Comparison of ENCODE assay signal across 19 cellular contexts in genomic region chr12:94042321-94042720, GRCh38.
DNase-seq lines count a peak whose midpoint lies in the region; ATAC-seq and TF ChIP-seq lines count a peak whose summit lies in the region.
"Had no signal": no experiment of that assay in that cellular context is flagged by ENCODE, and none has a peak within 500 bp of the region (broad histone marks: within the 10 kb centered on the region; RNA-seq: fewer than 3 reads in every experiment).

No MANE protein-coding gene starts in this region.

- TF ChIP-seq CTCF in right atrium auricular region (IDR thresholded peaks at IDR 0.05) = no peak

- peaks cover 8% of the 10 kb centered on the region for H3K9me3 Mint-ChIP-seq in activated CD4-positive, alpha-beta T cell treated with anti-CD3 and anti-CD28 coated beads, Interleukin-2, amount 10 ng/mL, durations not matched to agents 7 days and 5 days
- H3K9me3 Mint-ChIP-seq in natural killer cell treated with Interleukin-12 subunit alpha and Interleukin-12 subunit beta and Interleukin-15 and Interleukin-18, amount 100 ng/mL, for 72 hours = no peaks in the 10 kb centered on the region

- H3K4me3 Mint-ChIP-seq in activated CD4-positive, alpha-beta T cell treated with anti-CD3 and anti-CD28 coated beads, Interleukin-2, amount 10 ng/mL, durations not matched to agents 7 days and 5 days = no peak overlapping the region
- no peak overlapping the region for H3K4me3 Mint-ChIP-seq in natural killer cell treated with Interleukin-12 subunit alpha and Interleukin-12 subunit beta and Interleukin-15 and Interleukin-18, amount 100 ng/mL, for 72 hours
- H3K4me3 Mint-ChIP-seq: CD4-positive, alpha-beta memory T cell had no signal

- peak overlapping the region; percentile 38 for H2AFZ ChIP-seq in neuron (ENCODE audit: low read depth, low read length)

- H3K36me3 ChIP-seq in HUES48 (ENCODE audit: control insufficient read depth, insufficient read depth, low read length) = no peaks in the 10 kb centered on the region
- no peaks in the 10 kb centered on the region for H3K36me3 ChIP-seq in ectodermal cell (ENCODE audit: control insufficient read depth, insufficient read depth, low read length)
- no peaks in the 10 kb centered on the region for H3K36me3 ChIP-seq in right atrium auricular region
- H3K36me3 ChIP-seq in neuron (ENCODE audit: insufficient read depth, low read length) = no peaks in the 10 kb centered on the region
- H3K36me3 ChIP-seq: BE2C, MG63 had no signal

- H3K9me3 ChIP-seq in HUES48 (ENCODE audit: control insufficient read depth, insufficient read depth, low read length) (no peaks in the 10 kb centered on the region), ectodermal cell (ENCODE audit: control insufficient read depth, low read length) (no peaks in the 10 kb centered on the region), right atrium auricular region (peaks cover 0 to 11% of the 10 kb centered on the region in 2 donors), neuron (ENCODE audit: low read length) (no peaks in the 10 kb centered on the region)
- H3K9me3 ChIP-seq: BE2C had no signal

- no peaks in the 10 kb centered on the region for H3K27me3 Mint-ChIP-seq in activated CD4-positive, alpha-beta T cell treated with anti-CD3 and anti-CD28 coated beads, Interleukin-2, amount 10 ng/mL, durations not matched to agents 7 days and 5 days
- H3K27me3 Mint-ChIP-seq in natural killer cell treated with Interleukin-12 subunit alpha and Interleukin-12 subunit beta and Interleukin-15 and Interleukin-18, amount 100 ng/mL, for 72 hours = peaks cover 3 to 8% of the 10 kb centered on the region in 2 donors

- DNase-seq in right atrium auricular region (ENCODE audit: low spot score) (no peak), NCI-H187 (lab: John Stamatoyannopoulos, UW) (no peak)
- DNase-seq in activated CD4-positive, alpha-beta T cell treated with anti-CD3 and anti-CD28 coated beads, Interleukin-2, amount 10 ng/mL, durations not matched to agents 7 days and 5 days = no peak
- no peak for DNase-seq in natural killer cell treated with Interleukin-12 subunit alpha and Interleukin-12 subunit beta and Interleukin-15 and Interleukin-18, amount 100 ng/mL, for 72 hours (ENCODE audit: low spot score)
- DNase-seq: CD4-positive, alpha-beta memory T cell; H7; IMR-90; Karpas-422; MG63; NCI-H1092 treated with DMSO at 0.1 percent for 48 hours; NCI-H1694; NCI-H2107; NCI-H2227 treated with DMSO at 0.1 percent for 48 hours; NCI-H524 treated with DMSO at 0.1 percent for 48 hours; SIG-M5 had no signal

- peaks cover 1% of the 10 kb centered on the region for H3K4me1 Mint-ChIP-seq in activated CD4-positive, alpha-beta T cell treated with anti-CD3 and anti-CD28 coated beads, Interleukin-2, amount 10 ng/mL, durations not matched to agents 7 days and 5 days
- H3K4me1 Mint-ChIP-seq in natural killer cell treated with Interleukin-12 subunit alpha and Interleukin-12 subunit beta and Interleukin-15 and Interleukin-18, amount 100 ng/mL, for 72 hours (ENCODE audit: low read depth in 2 of 2) = no peaks in the 10 kb centered on the region
- H3K4me1 Mint-ChIP-seq: CD4-positive, alpha-beta memory T cell had no signal

- peak overlapping the region; percentile 48 for H3K27ac ChIP-seq in HUES48 (ENCODE audit: low read depth, low read length)
- H3K27ac ChIP-seq in ectodermal cell (ENCODE audit: insufficient read depth, low read depth, low read length, poor library complexity, severe bottlenecking) = peak overlapping the region; percentile 67
- peak overlapping the region; percentile 7 to 43 for H3K27ac ChIP-seq in right atrium auricular region

- no peak overlapping the region for H3K4me3 ChIP-seq in HUES48 (ENCODE audit: low read depth, low read length)
- H3K4me3 ChIP-seq in ectodermal cell (ENCODE audit: insufficient read depth, low read depth, low read length) = no peak overlapping the region
- no peak overlapping the region for H3K4me3 ChIP-seq in right atrium auricular region
- H3K4me3 ChIP-seq in neuron (ENCODE audit: low read length) = no peak overlapping the region
- H3K4me3 ChIP-seq: MG63 had no signal

- H3K27me3 ChIP-seq in HUES48 (ENCODE audit: control insufficient read depth, insufficient read depth, low read length) = no peaks in the 10 kb centered on the region
- H3K27me3 ChIP-seq in ectodermal cell (ENCODE audit: control insufficient read depth, insufficient read depth, low read length, poor library complexity, severe bottlenecking) = no peaks in the 10 kb centered on the region
- no peaks in the 10 kb centered on the region for H3K27me3 ChIP-seq in right atrium auricular region
- H3K27me3 ChIP-seq in neuron (ENCODE audit: insufficient read depth, low read length) = no peaks in the 10 kb centered on the region
- H3K27me3 ChIP-seq: BE2C, MG63 had no signal

- H3K36me3 Mint-ChIP-seq in activated CD4-positive, alpha-beta T cell treated with anti-CD3 and anti-CD28 coated beads, Interleukin-2, amount 10 ng/mL, durations not matched to agents 7 days and 5 days (ENCODE audit: low read depth) = no peaks in the 10 kb centered on the region
- no peaks in the 10 kb centered on the region for H3K36me3 Mint-ChIP-seq in natural killer cell treated with Interleukin-12 subunit alpha and Interleukin-12 subunit beta and Interleukin-15 and Interleukin-18, amount 100 ng/mL, for 72 hours

- peaks cover 5% of the 10 kb centered on the region; the same call in 1 of the 2 replicates for H3K4me1 ChIP-seq in HUES48 (ENCODE audit: control insufficient read depth, insufficient read depth, low read length)
- peaks cover 25% of the 10 kb centered on the region for H3K4me1 ChIP-seq in ectodermal cell (ENCODE audit: control insufficient read depth, insufficient read depth, low read length)
- peaks cover 0 to 1% of the 10 kb centered on the region in 2 donors for H3K4me1 ChIP-seq in right atrium auricular region
- H3K4me1 ChIP-seq in neuron (ENCODE audit: insufficient read depth, low read length) = no peaks in the 10 kb centered on the region
- H3K4me1 ChIP-seq: BE2C had no signal

- WGBS in ectodermal cell, 2 experiments = 26 to 37% methylated on average over 4 of the region's 4 CpGs

- CTCF ChIA-PET in activated CD4-positive, alpha-beta T cell treated with anti-CD3 and anti-CD28 coated beads, Interleukin-2, amount 10 ng/mL, durations not matched to agents 7 days and 5 days (lab: Charles Lee) = interaction anchor here (0.6 kb wide), 1 partner anchor 55 kb away, joined by 3 read pairs; no protein-coding TSS in a partner anchor

- no peak overlapping the region for H3K27ac Mint-ChIP-seq in activated CD4-positive, alpha-beta T cell treated with anti-CD3 and anti-CD28 coated beads, Interleukin-2, amount 10 ng/mL, durations not matched to agents 7 days and 5 days
- H3K27ac Mint-ChIP-seq in natural killer cell treated with Interleukin-12 subunit alpha and Interleukin-12 subunit beta and Interleukin-15 and Interleukin-18, amount 100 ng/mL, for 72 hours = no peak overlapping the region
- H3K27ac Mint-ChIP-seq: CD4-positive, alpha-beta memory T cell had no signal

- POLR2A ChIA-PET in activated CD4-positive, alpha-beta T cell treated with anti-CD3 and anti-CD28 coated beads, Interleukin-2, amount 10 ng/mL, durations not matched to agents 7 days and 5 days (lab: Charles Lee) = no interaction called here

- no peak for ATAC-seq in natural killer cell treated with Interleukin-12 subunit alpha and Interleukin-12 subunit beta and Interleukin-15 and Interleukin-18, amount 100 ng/mL, for 72 hours

- no peak overlapping the region for H3K9ac ChIP-seq in HUES48 (ENCODE audit: low read depth, low read length)
